In genomic region chr10:62582098-62582705, GRCh38 we compare ENCODE assay signal across 1 cellular context.
TF ChIP-seq lines count a peak whose summit lies in the region.

No MANE protein-coding gene starts in this region.

TF ChIP-seq in WTC11, 78 proteins besides CTCF, POLR2A, EP300 and RAD21 (continued from another document):
- TF ChIP-seq AFF4 (CRISPR knock-in tag; IDR thresholded peaks at IDR 0.05; ENCODE audit: borderline replicate concordance) (no peak), FOXP1 (CRISPR knock-in tag; IDR thresholded peaks at IDR 0.05; ENCODE audit: borderline replicate concordance) (no peak), USF1 (CRISPR knock-in tag; IDR thresholded peaks at IDR 0.05) (no peak), JUN (CRISPR knock-in tag; IDR thresholded peaks at IDR 0.05) (no peak), EMX1 (CRISPR knock-in tag; IDR thresholded peaks at IDR 0.05) (no peak), ERG (CRISPR knock-in tag; IDR thresholded peaks at IDR 0.05) (no peak), ZNF281 (CRISPR knock-in tag; IDR thresholded peaks at IDR 0.05) (no peak), TP53 (CRISPR knock-in tag; IDR thresholded peaks at IDR 0.05) (no peak), OVOL2 (CRISPR knock-in tag; IDR thresholded peaks at IDR 0.05; ENCODE audit: borderline replicate concordance) (no peak), GTF2I (CRISPR knock-in tag; conservative IDR thresholded peaks at IDR 0.05) (no peak)
